20 cellular contexts compared by ENCODE assay signal in the genomic region with DNA sequence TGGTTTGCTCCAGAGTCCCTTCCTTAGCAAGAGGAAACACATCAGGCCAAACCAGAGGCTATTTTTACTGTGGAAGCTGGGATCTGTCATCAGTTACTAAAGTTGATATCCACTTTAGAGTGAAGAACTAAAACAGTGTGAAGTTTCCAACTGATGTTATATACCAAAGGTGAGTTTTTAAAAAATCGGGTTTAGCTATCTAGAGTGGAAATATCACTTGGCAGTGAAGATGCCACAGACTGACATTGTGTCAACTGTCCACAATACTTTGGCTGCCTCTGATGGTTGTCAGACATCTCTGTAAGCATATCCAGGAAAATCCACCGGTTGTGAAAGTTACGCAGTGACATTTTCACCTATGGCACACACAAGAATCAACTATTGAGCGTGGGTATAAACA. TPM values are rescaled to one million over a fixed set of nuclear protein-coding genes. Genes with fewer than 3 reads are reported as not detected.
A peak's percentile ranks its signal among the peaks of the same experiment; 100 is the strongest.
DNase-seq lines count a peak whose midpoint lies in the region; ATAC-seq and TF ChIP-seq lines count a peak whose summit lies in the region.
"Had no signal": no experiment of that assay in that cellular context is flagged by ENCODE, and none has a peak within 500 bp of the region (broad histone marks: within the 10 kb centered on the region; RNA-seq: fewer than 3 reads in every experiment).

No MANE protein-coding gene starts in this region.

- H3T11ph ChIP-seq in H9 (ENCODE audit: low read length), result no peak overlapping the region

- TF ChIP-seq CTCF in H9 (conservative IDR thresholded peaks at IDR 0.05), result no peak
- no peak for TF ChIP-seq CTCF in brain microvascular endothelial cell (IDR thresholded peaks at IDR 0.05; ENCODE audit: low read depth, low read length, missing control alignments)

- H3K9me3 ChIP-seq in H9 (ENCODE audit: control insufficient read depth, low read depth, low read length) (no peaks in the 10 kb centered on the region), skeletal muscle satellite cell (replicated peaks; ENCODE audit: low read length) (no peaks in the 10 kb centered on the region)
- H3K9me3 ChIP-seq: thoracic aorta had no signal

- no peak overlapping the region for H3K4ac ChIP-seq in H9 (ENCODE audit: low read depth, low read length)

- peak overlapping the region; percentile 48 for H3K4me3 ChIP-seq in brain microvascular endothelial cell (ENCODE audit: low read depth, low read length)
- H3K4me3 ChIP-seq in skeletal muscle satellite cell (ENCODE audit: low read length), result peak overlapping the region; percentile 77

- in situ Hi-C loops in brain microvascular endothelial cell (cut with HindIII; ENCODE audit: low pct_ligation_motif_present, low sequenced_read_pairs), result loop anchor here (25.0 kb wide), 1 partner anchor 669 kb away; no protein-coding TSS in a partner anchor

- H3K4me3 Mint-ChIP-seq in H9, result peak overlapping the region in 1 of 2 experiments; percentile 82; a peak in 4 of 5 replicates
- H3K4me3 Mint-ChIP-seq: activated CD8-positive, alpha-beta memory T cell treated with anti-CD3 and anti-CD28 coated beads, Interleukin-2, amount 10 ng/mL, durations not matched to agents 7 days and 5 days; activated naive CD8-positive, alpha-beta T cell treated with anti-CD3 and anti-CD28 coated beads, Interleukin-2, amount 10 ng/mL, durations not matched to agents 7 days and 5 days; CD4-positive, alpha-beta T cell; naive thymus-derived CD4-positive, alpha-beta T cell had no signal

- no peak overlapping the region for H3K23ac ChIP-seq in H9 (ENCODE audit: insufficient read length, low read depth, low read length)

- no peak overlapping the region for H2BK5ac ChIP-seq in H9 (ENCODE audit: insufficient read length, low read length)

- no peak overlapping the region for H3K56ac ChIP-seq in H9 (ENCODE audit: insufficient read length, low read depth, low read length)

- no peak overlapping the region for H2BK15ac ChIP-seq in H9 (ENCODE audit: low read depth, low read length)

- no peaks in the 10 kb centered on the region; a peak in 1 of 7 replicates for H3K36me3 Mint-ChIP-seq in H9 (ENCODE audit: insufficient read depth in 1 of 3, low read depth in 3 of 3)
- H3K36me3 Mint-ChIP-seq in activated naive CD4-positive, alpha-beta T cell treated with anti-CD3 and anti-CD28 coated beads, Interleukin-2, amount 50 U/mL, for 72 hours, result peaks cover 28 to 38% of the 10 kb centered on the region in 2 donors

- no peak for ATAC-seq in HG03095 (IDR thresholded peaks at IDR 0.05; ENCODE audit: unreplicated experiment)
- ATAC-seq in activated naive CD4-positive, alpha-beta T cell treated with anti-CD3 and anti-CD28 coated beads, Interleukin-2, amount 50 U/mL, for 72 hours, result no peak
- ATAC-seq: activated CD8-positive, alpha-beta memory T cell treated with anti-CD3 and anti-CD28 coated beads, Interleukin-2, amount 10 ng/mL, durations not matched to agents 7 days and 5 days; esophagus mucosa; naive thymus-derived CD4-positive, alpha-beta T cell had no signal

- no peak overlapping the region for H3K14ac ChIP-seq in H9 (ENCODE audit: insufficient read depth, low read length)

- no peak overlapping the region for H4K5ac ChIP-seq in H9 (ENCODE audit: insufficient read length, low read depth, low read length)

- H3K79me2 ChIP-seq in H9 (ENCODE audit: insufficient read depth, low read length), result no peaks in the 10 kb centered on the region

- H3K4me1 ChIP-seq in H9 (ENCODE audit: insufficient read depth, low read length) (peaks cover 3% of the 10 kb centered on the region; the same call in 1 of the 2 replicates), skeletal muscle satellite cell (ENCODE audit: control insufficient read depth, insufficient read depth, low read length) (peaks cover 14% of the 10 kb centered on the region)

- no peak overlapping the region for H3K27ac Mint-ChIP-seq in H9
- H3K27ac Mint-ChIP-seq in activated naive CD4-positive, alpha-beta T cell treated with anti-CD3 and anti-CD28 coated beads, Interleukin-2, amount 50 U/mL, for 72 hours, result no peak overlapping the region
- H3K27ac Mint-ChIP-seq: activated CD8-positive, alpha-beta memory T cell treated with anti-CD3 and anti-CD28 coated beads, Interleukin-2, amount 10 ng/mL, durations not matched to agents 7 days and 5 days; activated naive CD8-positive, alpha-beta T cell treated with anti-CD3 and anti-CD28 coated beads, Interleukin-2, amount 10 ng/mL, durations not matched to agents 7 days and 5 days; CD4-positive, alpha-beta T cell; naive thymus-derived CD4-positive, alpha-beta T cell had no signal

- H3K27me3 ChIP-seq in H9 (ENCODE audit: insufficient read depth, low read length), result peaks cover 84% of the 10 kb centered on the region
- no peaks in the 10 kb centered on the region for H3K27me3 ChIP-seq in brain microvascular endothelial cell (replicated peaks)
- H3K27me3 ChIP-seq in layer of hippocampus (ENCODE audit: control insufficient read depth, insufficient read depth, low read length), result peaks cover 9% of the 10 kb centered on the region
- no peaks in the 10 kb centered on the region for H3K27me3 ChIP-seq in skeletal muscle satellite cell (ENCODE audit: control insufficient read depth, insufficient read depth, low read length)

- H4K91ac ChIP-seq in H9 (ENCODE audit: insufficient read length, low read depth, low read length), result no peak overlapping the region

- H3K27me3 Mint-ChIP-seq in H9 (ENCODE audit: low read depth), result peaks cover 99% of the 10 kb centered on the region

- H2AK5ac ChIP-seq in H9 (ENCODE audit: insufficient read length, low read length), result no peak overlapping the region

- DNase-seq in H9 (no peak), brain microvascular endothelial cell (peak; percentile 4), epidermal melanocyte (ENCODE audit: insufficient read length, low spot score) (no peak), SHP77 (lab: John Stamatoyannopoulos, UW) (no peak)
- no peak for DNase-seq in activated naive CD4-positive, alpha-beta T cell treated with anti-CD3 and anti-CD28 coated beads, Interleukin-2, amount 50 U/mL, for 72 hours (ENCODE audit: low spot score in 2 of 2)
- DNase-seq: activated CD4-positive, alpha-beta T cell treated with anti-CD3 and anti-CD28 coated beads for 1 hour; activated CD8-positive, alpha-beta memory T cell treated with anti-CD3 and anti-CD28 coated beads, Interleukin-2, amount 10 ng/mL, durations not matched to agents 7 days and 5 days; activated naive CD8-positive, alpha-beta T cell treated with anti-CD3 and anti-CD28 coated beads, Interleukin-2, amount 10 ng/mL, durations not matched to agents 7 days and 5 days; CD4-positive, alpha-beta T cell; KG1; naive thymus-derived CD4-positive, alpha-beta T cell; NCI-H2081 had no signal

- H2BK120ac ChIP-seq in H9 (ENCODE audit: low read depth, low read length, poor library complexity, severe bottlenecking), result no peak overlapping the region

- no peak overlapping the region for H2BK12ac ChIP-seq in H9 (ENCODE audit: insufficient read length, low read depth, low read length)

- no peak overlapping the region for H3K18ac ChIP-seq in H9 (ENCODE audit: insufficient read length, low read depth, low read length)

- H3K27ac ChIP-seq in H9 (ENCODE audit: insufficient read length, low read depth, low read length), result no peak overlapping the region
- H3K27ac ChIP-seq in brain microvascular endothelial cell, result peak overlapping the region; percentile 76
- H3K27ac ChIP-seq in layer of hippocampus (ENCODE audit: low read depth, low read length), result peak overlapping the region; percentile 74
- H3K27ac ChIP-seq: breast epithelium, RWPE1, thoracic aorta had no signal

- no peaks in the 10 kb centered on the region for H4K20me1 ChIP-seq in H9 (ENCODE audit: control insufficient read depth, insufficient read depth, insufficient read length)

- H3K9ac ChIP-seq in H9 (ENCODE audit: extremely low read depth, insufficient read length, low read length) (no peak overlapping the region), skeletal muscle satellite cell (ENCODE audit: low read depth, low read length) (peak overlapping the region; percentile 78)

- peaks cover 19% of the 10 kb centered on the region for H3K23me2 ChIP-seq in H9 (ENCODE audit: insufficient read length, low read depth, low read length, poor library complexity, severe bottlenecking)

- no peaks in the 10 kb centered on the region for H3K79me1 ChIP-seq in H9 (ENCODE audit: insufficient read depth, low read depth, low read length, poor library complexity, severe bottlenecking)

- no peak overlapping the region for H2AFZ ChIP-seq in H9 (ENCODE audit: low read length)

- H4K8ac ChIP-seq in H9 (replicated peaks; ENCODE audit: insufficient read length, low read depth, low read length), result no peak overlapping the region

- peaks cover 27 to 61% of the 10 kb centered on the region in 2 experiments for H3K4me1 Mint-ChIP-seq in H9

- H3K4me2 ChIP-seq in H9 (ENCODE audit: insufficient read depth, insufficient read length, low read length) (peak overlapping the region; percentile 63), skeletal muscle satellite cell (ENCODE audit: low read length) (peak overlapping the region; percentile 94)

- H3K36me3 ChIP-seq in brain microvascular endothelial cell (replicated peaks) (peaks cover 2% of the 10 kb centered on the region), skeletal muscle satellite cell (ENCODE audit: insufficient read depth, low read length) (peaks cover 8% of the 10 kb centered on the region)
- H3K36me3 ChIP-seq: breast epithelium, thoracic aorta had no signal

- no CpG with 5 or more reads among the region's 4 CpGs for WGBS in H9 (ENCODE audit: extremely low coverage, insufficient read length, low lambda C conversion rate)

- no peaks in the 10 kb centered on the region; a peak in 2 of 5 replicates for H3K9me3 Mint-ChIP-seq in H9
- peaks cover 4 to 19% of the 10 kb centered on the region in 2 donors for H3K9me3 Mint-ChIP-seq in activated naive CD4-positive, alpha-beta T cell treated with anti-CD3 and anti-CD28 coated beads, Interleukin-2, amount 50 U/mL, for 72 hours

- no peak overlapping the region for H2BK20ac ChIP-seq in H9 (ENCODE audit: low read depth, low read length, poor library complexity, severe bottlenecking)

RNA-seq across cellular contexts. Expression of gene ZIC1, which starts 9.2 kb away (rescaled TPM):
- not detected in 2 replicates for total RNA-seq in H9 (2021)
- total RNA-seq in skeletal muscle satellite cell (2012; rRNA removed), result under 0.01 and 1.1 TPM in 2 replicates
- not detected for total RNA-seq in activated naive CD4-positive, alpha-beta T cell treated with anti-CD3 and anti-CD28 coated beads, Interleukin-2, amount 50 U/mL, for 72 hours
- total RNA-seq: activated CD8-positive, alpha-beta memory T cell treated with anti-CD3 and anti-CD28 coated beads, Interleukin-2, amount 10 ng/mL, durations not matched to agents 7 days and 5 days; activated naive CD8-positive, alpha-beta T cell treated with anti-CD3 and anti-CD28 coated beads, Interleukin-2, amount 10 ng/mL, durations not matched to agents 7 days and 5 days; CD4-positive, alpha-beta T cell; lung microvascular endothelial cell; naive thymus-derived CD4-positive, alpha-beta T cell had no signal

RNA-seq across cellular contexts. Expression of gene ZIC4, which starts 12.0 kb away (rescaled TPM):
- total RNA-seq in H9 (2021), result not detected in 2 replicates
- 0.44 TPM in 1 of 2 replicates, not detected in the other for total RNA-seq in skeletal muscle satellite cell (2012; rRNA removed)
- not detected for total RNA-seq in activated naive CD4-positive, alpha-beta T cell treated with anti-CD3 and anti-CD28 coated beads, Interleukin-2, amount 50 U/mL, for 72 hours
- total RNA-seq: activated CD8-positive, alpha-beta memory T cell treated with anti-CD3 and anti-CD28 coated beads, Interleukin-2, amount 10 ng/mL, durations not matched to agents 7 days and 5 days; activated naive CD8-positive, alpha-beta T cell treated with anti-CD3 and anti-CD28 coated beads, Interleukin-2, amount 10 ng/mL, durations not matched to agents 7 days and 5 days; CD4-positive, alpha-beta T cell; esophagus mucosa; lung microvascular endothelial cell; naive thymus-derived CD4-positive, alpha-beta T cell; thoracic aorta had no signal
